In genomic region chr10:69901623-69902505, GRCh38 we compare ENCODE assay signal across 1 cellular context.
TF ChIP-seq lines count a peak whose summit lies in the region.

No MANE protein-coding gene starts in this region.

TF ChIP-seq in GM23338, 12 proteins besides CTCF, POLR2A, EP300 and RAD21 (continued from another document):
- TF ChIP-seq ZNF462 (CRISPR knock-in tag; IDR thresholded peaks at IDR 0.05) (no peak), STAT1 (IDR thresholded peaks at IDR 0.05; ENCODE audit: unreplicated experiment) (no peak), EZH2phosphoT487 (IDR thresholded peaks at IDR 0.05; ENCODE audit: unreplicated experiment) (no peak), NANOG (IDR thresholded peaks at IDR 0.05; ENCODE audit: borderline replicate concordance) (no peak), EZH2 (IDR thresholded peaks at IDR 0.05; ENCODE audit: low read depth, unreplicated experiment) (no peak), ZNF114 (CRISPR knock-in tag; IDR thresholded peaks at IDR 0.05) (no peak), REST (IDR thresholded peaks at IDR 0.05; ENCODE audit: unreplicated experiment) (no peak), POLR2AphosphoS5 (IDR thresholded peaks at IDR 0.05; ENCODE audit: low read depth) (no peak), CREB1 (CRISPR knock-in tag; IDR thresholded peaks at IDR 0.05; ENCODE audit: low read depth) (no peak), ZNF331 (CRISPR knock-in tag; IDR thresholded peaks at IDR 0.05; ENCODE audit: low read depth) (no peak)
TF ChIP-seq in GM23338: peak in this region for 0.
